Comparison of ENCODE assay signal across 2 cellular contexts in genomic region chr1:116337398-116337797, GRCh38.
TF ChIP-seq lines count a peak whose summit lies in the region.

No MANE protein-coding gene starts in this region.

TF ChIP-seq in K562, 482 proteins besides CTCF, POLR2A, EP300 and RAD21:
- TF ChIP-seq ELK1 (CRISPR knock-in tag; IDR thresholded peaks at IDR 0.05) = no peak

TF ChIP-seq in HepG2, 621 proteins besides CTCF, POLR2A, EP300 and RAD21:
- TF ChIP-seq ZNF138 (CRISPR knock-in tag; IDR thresholded peaks at IDR 0.05; ENCODE audit: low read depth) (no peak), E2F1 (CRISPR knock-in tag; IDR thresholded peaks at IDR 0.05) (no peak), RXRB (CRISPR knock-in tag; IDR thresholded peaks at IDR 0.05; ENCODE audit: borderline replicate concordance) (peak; percentile 2; the same call in 1 of the 2 replicates), JUNB (CRISPR knock-in tag; IDR thresholded peaks at IDR 0.05; ENCODE audit: borderline replicate concordance) (no peak), ZSCAN31 (CRISPR knock-in tag; IDR thresholded peaks at IDR 0.05; ENCODE audit: low read depth) (no peak), ZNF17 (CRISPR knock-in tag; IDR thresholded peaks at IDR 0.05) (no peak), ZNF543 (CRISPR knock-in tag; IDR thresholded peaks at IDR 0.05) (peak; percentile 62; the same call in 1 of the 2 replicates), CEBPG (CRISPR knock-in tag; IDR thresholded peaks at IDR 0.05) (no peak), PAXIP1 (CRISPR knock-in tag; conservative IDR thresholded peaks at IDR 0.05) (0 out of 2 replicates have a peak, but pooled peaks have one; percentile 14), NFRKB (IDR thresholded peaks at IDR 0.05) (no peak), XBP1 (CRISPR knock-in tag; IDR thresholded peaks at IDR 0.05) (no peak), ATF5 (CRISPR knock-in tag; IDR thresholded peaks at IDR 0.05; ENCODE audit: low read depth) (no peak), BCL6 (CRISPR knock-in tag; IDR thresholded peaks at IDR 0.05) (no peak), HNF4A (CRISPR knock-in tag; IDR thresholded peaks at IDR 0.05) (peak; percentile 64), ZNF768 (CRISPR knock-in tag; IDR thresholded peaks at IDR 0.05) (no peak), ZNF563 (CRISPR knock-in tag; IDR thresholded peaks at IDR 0.05) (no peak), ZNF549 (CRISPR knock-in tag; IDR thresholded peaks at IDR 0.05) (no peak), TAF1 (CRISPR knock-in tag; IDR thresholded peaks at IDR 0.05) (no peak), PATZ1 (CRISPR knock-in tag; IDR thresholded peaks at IDR 0.05) (no peak), AHDC1 (CRISPR knock-in tag; IDR thresholded peaks at IDR 0.05; ENCODE audit: borderline replicate concordance) (0 out of 2 replicates have a peak, but pooled peaks have one; percentile 34), ZNF652 (CRISPR knock-in tag; IDR thresholded peaks at IDR 0.05; ENCODE audit: borderline replicate concordance, low read depth) (0 out of 2 replicates have a peak, but pooled peaks have one; percentile 16), HNF1B (CRISPR knock-in tag; IDR thresholded peaks at IDR 0.05) (no peak)
